ENCODE assay signal across 27 cellular contexts in the genomic region with DNA sequence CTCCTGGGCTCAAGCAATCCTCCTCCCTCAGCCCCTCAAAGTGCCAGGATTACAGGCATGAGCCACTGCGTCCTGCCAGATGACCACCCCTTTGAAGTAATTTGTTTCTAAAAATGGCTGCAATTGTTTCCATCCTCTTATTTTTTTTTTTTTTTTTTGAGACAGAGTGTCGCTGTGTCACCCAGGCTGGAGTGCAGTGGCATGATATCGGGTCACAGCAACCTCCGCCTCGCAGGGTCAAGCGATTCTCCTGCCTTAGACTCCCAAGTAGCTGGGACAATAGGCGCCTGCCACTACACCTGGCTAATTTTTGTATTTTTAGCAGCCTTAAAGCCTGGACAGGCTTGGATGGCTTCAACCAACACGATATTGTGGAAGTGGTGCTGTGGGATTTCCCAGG.
"Had no signal": no experiment of that assay in that cellular context is flagged by ENCODE, and none has a peak within 500 bp of the region (broad histone marks: within the 10 kb centered on the region; RNA-seq: fewer than 3 reads in every experiment).

No MANE protein-coding gene starts in this region.

- H3K9me3 Mint-ChIP-seq: mesothelial cell of epicardium; natural killer cell; nephron progenitor cell; neural progenitor cell; stimulated activated effector memory CD8-positive, alpha-beta T cell treated with anti-CD3 and anti-CD28 coated beads, Interleukin-12 subunit alpha, Interleukin-12 subunit beta, amount 100 ng/mL, for 72 hours; stimulated activated naive CD8-positive, alpha-beta T cell treated with anti-CD3 and anti-CD28 coated beads, Interleukin-15, Interleukin-2, amounts not matched to agents 100 ng/mL and 50 ng/mL, for 24 hours had no signal

- H3K27me3 ChIP-seq: hepatocyte, ovary, upper lobe of left lung, vagina had no signal

- H3K4me3 Mint-ChIP-seq: mesothelial cell of epicardium; naive B cell; natural killer cell; nephron progenitor cell; neural progenitor cell; stimulated activated effector memory CD8-positive, alpha-beta T cell treated with anti-CD3 and anti-CD28 coated beads, Interleukin-12 subunit alpha, Interleukin-12 subunit beta, amount 100 ng/mL, for 72 hours; stimulated activated naive CD8-positive, alpha-beta T cell treated with anti-CD3 and anti-CD28 coated beads, Interleukin-15, Interleukin-2, amounts not matched to agents 100 ng/mL and 50 ng/mL, for 24 hours had no signal

- FAIRE-seq: small intestine had no signal

- H3K9ac ChIP-seq: neural progenitor cell had no signal

- H3K36me3 Mint-ChIP-seq: mesothelial cell of epicardium; natural killer cell; neural progenitor cell; stimulated activated effector memory CD8-positive, alpha-beta T cell treated with anti-CD3 and anti-CD28 coated beads, Interleukin-12 subunit alpha, Interleukin-12 subunit beta, amount 100 ng/mL, for 72 hours had no signal

- ATAC-seq: natural killer cell; right cardiac atrium; stimulated activated effector memory CD8-positive, alpha-beta T cell treated with anti-CD3 and anti-CD28 coated beads, Interleukin-12 subunit alpha, Interleukin-12 subunit beta, amount 100 ng/mL, for 72 hours had no signal

- H3K4me1 Mint-ChIP-seq: natural killer cell; stimulated activated effector memory CD8-positive, alpha-beta T cell treated with anti-CD3 and anti-CD28 coated beads, Interleukin-12 subunit alpha, Interleukin-12 subunit beta, amount 100 ng/mL, for 72 hours had no signal

- H3K27ac ChIP-seq: hepatocyte, neural progenitor cell, neutrophil, suprapubic skin, transverse colon, upper lobe of left lung, vagina had no signal

- H3K36me3 ChIP-seq: left ventricle myocardium inferior, neural progenitor cell, neutrophil, ovary, sigmoid colon, spleen, suprapubic skin, transverse colon, upper lobe of left lung, vagina had no signal

- H3K27ac Mint-ChIP-seq: mesothelial cell of epicardium; naive B cell; natural killer cell; nephron progenitor cell; neural progenitor cell; progenitor cell of endocrine pancreas; stimulated activated effector memory CD8-positive, alpha-beta T cell treated with anti-CD3 and anti-CD28 coated beads, Interleukin-12 subunit alpha, Interleukin-12 subunit beta, amount 100 ng/mL, for 72 hours; stimulated activated naive CD8-positive, alpha-beta T cell treated with anti-CD3 and anti-CD28 coated beads, Interleukin-15, Interleukin-2, amounts not matched to agents 100 ng/mL and 50 ng/mL, for 24 hours had no signal

- H2AFZ ChIP-seq: hepatocyte, neural progenitor cell had no signal

- H3K4me2 ChIP-seq: hepatocyte, neural progenitor cell had no signal

- H3K4me3 ChIP-seq: hepatocyte, left ventricle myocardium inferior, lung, neural progenitor cell, ovary, sigmoid colon, spleen, suprapubic skin, transverse colon, upper lobe of left lung, vagina had no signal

- H3K9me3 ChIP-seq: neutrophil, ovary, sigmoid colon, spleen, suprapubic skin, transverse colon, upper lobe of left lung, vagina had no signal

- H3K79me2 ChIP-seq: hepatocyte had no signal

- DNase-seq: islet precursor cell; left ventricle myocardium inferior; mesendoderm; naive B cell; natural killer cell; nephron progenitor cell; occipital lobe; ovary; retina; sigmoid colon; small intestine; spleen; stimulated activated CD4-positive, alpha-beta T cell treated with anti-CD3 and anti-CD28 coated beads, Interleukin-4, amount 100 ng/mL, for 24 hours; stimulated activated naive CD4-positive, alpha-beta T cell; transverse colon; upper lobe of left lung had no signal
